Comparison of ENCODE assay signal across 1 cellular context in genomic region chr1:30034627-30035521, GRCh38.
TF ChIP-seq lines count a peak whose summit lies in the region.

No MANE protein-coding gene starts in this region.

TF ChIP-seq in K562, 482 proteins besides CTCF, POLR2A, EP300 and RAD21 (continued from another document):
- TF ChIP-seq RNF2 (IDR thresholded peaks at IDR 0.05) (no peak), RBM25 (IDR thresholded peaks at IDR 0.05; ENCODE audit: low read depth, low read length, severe bottlenecking) (peak; percentile 42), ZFP36 (IDR thresholded peaks at IDR 0.05; ENCODE audit: low read depth, low read length, partially characterized antibody) (peak; percentile 92), EGR1 (conservative IDR thresholded peaks at IDR 0.05) (no peak), KLF13 (tag; IDR thresholded peaks at IDR 0.05; ENCODE audit: borderline replicate concordance, low read depth) (no peak), MEIS2 (IDR thresholded peaks at IDR 0.05; ENCODE audit: partially characterized antibody) (peak; percentile 18), BCOR (IDR thresholded peaks at IDR 0.05) (peak; percentile 81), SMARCA5 (IDR thresholded peaks at IDR 0.05) (peak; percentile 55; the same call in 1 of the 2 replicates)
